In genomic region chr5:114789773-114790402, GRCh38 we compare ENCODE assay signal across 8 cellular contexts.
DNase-seq lines count a peak whose midpoint lies in the region; ATAC-seq and TF ChIP-seq lines count a peak whose summit lies in the region.

No MANE protein-coding gene starts in this region.

- no peaks in the 10 kb centered on the region for H3K36me3 Mint-ChIP-seq in immature natural killer cell

- H3K4me1 ChIP-seq in testis = no peaks in the 10 kb centered on the region

- POLR2A ChIA-PET in BJ (lab: Charles Lee) = no interaction called here

- no peaks in the 10 kb centered on the region; the same call in 1 of the 2 replicates for H3K27me3 ChIP-seq in BJ (ENCODE audit: control insufficient read depth, insufficient read depth, low read length)
- no peaks in the 10 kb centered on the region for H3K27me3 ChIP-seq in HL-60 (ENCODE audit: insufficient read depth, poor library complexity, severe bottlenecking)
- H3K27me3 ChIP-seq in testis = no peaks in the 10 kb centered on the region

- CTCF ChIA-PET in BJ (lab: Yijun Ruan, JAX) = interaction anchor here (1.4 kb wide), 1 partner anchor 22 kb away, joined by 3 read pairs; no protein-coding TSS in a partner anchor

- H3K9me3 Mint-ChIP-seq in immature natural killer cell = no peaks in the 10 kb centered on the region

- no peak for TF ChIP-seq POLR2A in testis (IDR thresholded peaks at IDR 0.05)

- no peak overlapping the region for H3K4me3 Mint-ChIP-seq in immature natural killer cell

- H3K4me3 ChIP-seq in BJ (ENCODE audit: low read depth, low read length) (no peak overlapping the region), HL-60 (replicated peaks; ENCODE audit: insufficient read depth, low read length) (no peak overlapping the region), testis (no peak overlapping the region)

- 54 to 63% methylated on average over 4 of the region's 4 CpGs for WGBS in testis, 2 donors

- no peaks in the 10 kb centered on the region for H3K9me3 ChIP-seq in testis

- H3K27ac Mint-ChIP-seq in immature natural killer cell = no peak overlapping the region

- H3K36me3 ChIP-seq in BJ (ENCODE audit: control insufficient read depth, insufficient read depth, low read length) (no peaks in the 10 kb centered on the region), testis (ENCODE audit: low read depth, missing control alignments) (no peaks in the 10 kb centered on the region)

- no peaks in the 10 kb centered on the region for H3K4me1 Mint-ChIP-seq in immature natural killer cell

- intact Hi-C loops in testis (cut with DNase I; ENCODE audit: low total_unique reads) = no loop called here

- ATAC-seq in GM19025 (IDR thresholded peaks at IDR 0.05; ENCODE audit: low read depth, unreplicated experiment) (peak; percentile 70), GM19328 (IDR thresholded peaks at IDR 0.05; ENCODE audit: unreplicated experiment) (no peak)

- peaks cover 0 to 6% (median 0%) of the 10 kb centered on the region in 3 donors for H3K27me3 Mint-ChIP-seq in immature natural killer cell (ENCODE audit: low read depth in 3 of 3)

- H3K27ac ChIP-seq in HL-60 (replicated peaks) (no peak overlapping the region), testis (no peak overlapping the region)

- TF ChIP-seq CTCF in BJ (IDR thresholded peaks at IDR 0.05; ENCODE audit: insufficient read depth, low read depth, low read length) (peak; percentile 45), HL-60 (IDR thresholded peaks at IDR 0.05; ENCODE audit: insufficient read depth, low read length) (peak; percentile 3), testis (IDR thresholded peaks at IDR 0.05) (peak in 1 of 3 experiments; percentile 36)

- no peak for DNase-seq in BJ (ENCODE audit: low read depth)
- peak in 1 of 2 experiments; percentile 1 for DNase-seq in HL-60 (ENCODE audit: low read depth in 1 of 2, low spot score in 1 of 2)
- DNase-seq in SKM-1 (lab: John Stamatoyannopoulos, UW; ENCODE audit: unreplicated experiment) = peak; percentile 16
- peak; percentile 73 for DNase-seq in left kidney (ENCODE audit: low read depth, low spot score)
- DNase-seq in testis = no peak
- DNase-seq in immature natural killer cell = no peak

Comparison
In these comparisons a context has a peak if more than half of its experiments do, and no peak if none do; other contexts are left out.
1. DNase-seq: peak in SKM-1 (single experiment) and left kidney (single experiment); none in BJ (single experiment), testis (single experiment) and immature natural killer cell (0 of 3).